Comparison of ENCODE assay signal across 8 cellular contexts in genomic region chr1:66532798-66533783, GRCh38. TPM values are rescaled to one million over a fixed set of nuclear protein-coding genes. Genes with fewer than 3 reads are reported as not detected.
DNase-seq lines count a peak whose midpoint lies in the region; ATAC-seq and TF ChIP-seq lines count a peak whose summit lies in the region.

No MANE protein-coding gene starts in this region.

- peak; percentile 91 for DNase-seq in AG04450 (ENCODE audit: low read depth, low spot score)
- DNase-seq in amniotic epithelial cell (ENCODE audit: low read depth), result peak; percentile 52
- DNase-seq in left cardiac atrium, result peak; percentile 28
- peak; percentile 16 to 87 (median 41) for DNase-seq in posterior cingulate gyrus
- no peak for DNase-seq in activated gamma-delta T cell treated with Interleukin-2 at 50 U/mL for 16 hours

- POLR2A ChIA-PET in AG04450 (lab: Yijun Ruan, JAX), result interaction anchor here (0.6 to 2.0 kb wide), 10 partner anchors 10 to 85 kb away, joined by 3 to 14 read pairs (median 5); no protein-coding TSS in a partner anchor

- peak overlapping the region; percentile 22; the same call in 1 of the 2 replicates for H3K9ac ChIP-seq in HUES64 (ENCODE audit: low read depth, low read length)

- CTCF ChIA-PET in AG04450 (lab: Charles Lee), result interaction anchor here (0.7 to 11.4 kb wide), 3 partner anchors 29 to 1012 kb away, joined by 3 to 66 read pairs (median 5); no protein-coding TSS in a partner anchor

- H3K27ac ChIP-seq in AG04450 (ENCODE audit: low read depth, low read length) (peak overlapping the region; percentile 98), HUES64 (ENCODE audit: low read depth, low read length) (no peak overlapping the region)

- peaks cover 15% of the 10 kb centered on the region for H3K4me1 ChIP-seq in HUES64 (ENCODE audit: insufficient read depth, low read length)

- H3K9me3 ChIP-seq in AG04450 (ENCODE audit: control insufficient read depth, insufficient read depth, low read length) (no peaks in the 10 kb centered on the region), HUES64 (ENCODE audit: insufficient read depth, low read depth, low read length) (no peaks in the 10 kb centered on the region)

- intact Hi-C loops in left cardiac atrium (cut with DNase I), result no loop called here
- intact Hi-C loops in posterior cingulate gyrus (cut with DNase I), result no loop called here

- H3K4me3 ChIP-seq in AG04450 (ENCODE audit: low read depth, low read length) (peak overlapping the region; percentile 85), HUES64 (ENCODE audit: low read length) (peak overlapping the region; percentile 69)

- ATAC-seq in left cardiac atrium (peak; percentile 69 to 78), GM21737 (IDR thresholded peaks at IDR 0.05; ENCODE audit: unreplicated experiment) (no peak), HG02798 (IDR thresholded peaks at IDR 0.05; ENCODE audit: poor library complexity, unreplicated experiment) (no peak)

- no peak for TF ChIP-seq CTCF in AG04450 (IDR thresholded peaks at IDR 0.05; ENCODE audit: low read depth, low read length)

- no peaks in the 10 kb centered on the region for H3K27me3 ChIP-seq in AG04450 (ENCODE audit: control insufficient read depth, insufficient read depth, low read length)
- peaks cover 40% of the 10 kb centered on the region for H3K27me3 ChIP-seq in HUES64 (ENCODE audit: insufficient read depth, low read length)

- WGBS in HUES64, result 5% methylated on average over 48 of the region's 50 CpGs

- H3K36me3 ChIP-seq in HUES64 (ENCODE audit: insufficient read depth, low read length), result no peaks in the 10 kb centered on the region

RNA-seq across cellular contexts. Expression of gene SGIP1, which starts 0.9 kb away (rescaled TPM):
- polyA plus RNA-seq in AG04450 (2011; rRNA removed), result 85.1 and 110 TPM in 2 replicates
- 166 and 194 TPM in 2 replicates for polyA minus RNA-seq in AG04450 (2011; rRNA and poly(A)+ RNA removed)
- 0.80 TPM for polyA plus RNA-seq in HUES64 (2013, experiment 1 of 2)
- 1.5 TPM for polyA plus RNA-seq in HUES64 (2013, experiment 2 of 2)
- total RNA-seq in left cardiac atrium, result 1 to 10 TPM; 3.4 to 4.9 TPM

Comparison
In these comparisons a context has a peak if more than half of its experiments do, and no peak if none do; other contexts are left out.
1. ATAC-seq: peak in left cardiac atrium (2 of 2); none in GM21737 (single experiment) and HG02798 (single experiment).